1 cellular context compared by ENCODE assay signal in the genomic region with DNA sequence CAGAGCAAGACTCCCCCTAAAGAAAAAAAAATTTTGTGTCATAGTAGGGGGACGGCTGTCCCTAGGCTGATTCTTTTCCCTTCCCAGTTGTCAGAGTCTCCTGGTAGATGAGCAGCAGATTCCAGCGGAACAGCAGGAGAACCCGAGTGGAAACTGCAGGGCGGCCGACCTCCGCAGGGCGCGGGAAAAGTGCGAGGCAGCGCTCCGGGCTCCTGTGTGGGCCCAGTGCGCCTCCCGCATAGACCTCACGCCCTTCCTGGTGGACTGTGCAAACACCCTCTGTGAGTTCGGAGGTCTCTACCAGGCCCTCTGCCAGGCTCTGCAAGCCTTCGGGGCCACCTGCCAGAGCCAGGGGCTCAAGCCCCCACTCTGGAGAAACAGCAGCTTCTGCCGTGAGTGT.
TF ChIP-seq lines count a peak whose summit lies in the region.

No MANE protein-coding gene starts in this region.

TF ChIP-seq in HepG2, 621 proteins besides CTCF, POLR2A, EP300 and RAD21:
- TF ChIP-seq NFE2L1 (CRISPR knock-in tag; IDR thresholded peaks at IDR 0.05; ENCODE audit: borderline replicate concordance) (no peak), ZNF557 (CRISPR knock-in tag; IDR thresholded peaks at IDR 0.05) (no peak), SIX4 (CRISPR knock-in tag; IDR thresholded peaks at IDR 0.05) (no peak), POLR2G (IDR thresholded peaks at IDR 0.05; ENCODE audit: low read depth, low read length) (no peak), FOXP1 (IDR thresholded peaks at IDR 0.05) (no peak), FOXP1 (CRISPR knock-in tag; IDR thresholded peaks at IDR 0.05) (no peak), NFKB2 (CRISPR knock-in tag; IDR thresholded peaks at IDR 0.05; ENCODE audit: borderline replicate concordance) (no peak), ZFP90 (CRISPR knock-in tag; IDR thresholded peaks at IDR 0.05; ENCODE audit: borderline replicate concordance) (no peak), MTA1 (CRISPR knock-in tag; IDR thresholded peaks at IDR 0.05; ENCODE audit: borderline replicate concordance) (no peak), ZFP82 (CRISPR knock-in tag; IDR thresholded peaks at IDR 0.05; ENCODE audit: borderline replicate concordance) (no peak)
- TF ChIP-seq, protein P1, sequence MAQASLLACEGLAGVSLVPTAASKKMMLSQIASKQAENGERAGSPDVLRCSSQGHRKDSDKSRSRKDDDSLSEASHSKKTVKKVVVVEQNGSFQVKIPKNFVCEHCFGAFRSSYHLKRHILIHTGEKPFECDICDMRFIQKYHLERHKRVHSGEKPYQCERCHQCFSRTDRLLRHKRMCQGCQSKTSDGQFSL (CRISPR knock-in tag; IDR thresholded peaks at IDR 0.05) = no peak
- TF ChIP-seq, protein P2, sequence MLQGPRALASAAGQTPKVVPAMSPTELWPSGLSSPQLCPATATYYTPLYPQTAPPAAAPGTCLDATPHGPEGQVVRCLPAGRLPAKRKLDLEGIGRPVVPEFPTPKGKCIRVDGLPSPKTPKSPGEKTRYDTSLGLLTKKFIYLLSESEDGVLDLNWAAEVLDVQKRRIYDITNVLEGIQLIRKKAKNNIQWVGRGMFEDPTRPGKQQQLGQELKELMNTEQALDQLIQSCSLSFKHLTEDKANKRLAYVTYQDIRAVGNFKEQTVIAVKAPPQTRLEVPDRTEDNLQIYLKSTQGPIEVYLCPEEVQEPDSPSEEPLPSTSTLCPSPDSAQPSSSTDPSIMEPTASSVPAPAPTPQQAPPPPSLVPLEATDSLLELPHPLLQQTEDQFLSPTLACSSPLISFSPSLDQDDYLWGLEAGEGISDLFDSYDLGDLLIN (CRISPR knock-in tag; IDR thresholded peaks at IDR 0.05; ENCODE audit: borderline replicate concordance) = no peak
- TF ChIP-seq, protein P3, sequence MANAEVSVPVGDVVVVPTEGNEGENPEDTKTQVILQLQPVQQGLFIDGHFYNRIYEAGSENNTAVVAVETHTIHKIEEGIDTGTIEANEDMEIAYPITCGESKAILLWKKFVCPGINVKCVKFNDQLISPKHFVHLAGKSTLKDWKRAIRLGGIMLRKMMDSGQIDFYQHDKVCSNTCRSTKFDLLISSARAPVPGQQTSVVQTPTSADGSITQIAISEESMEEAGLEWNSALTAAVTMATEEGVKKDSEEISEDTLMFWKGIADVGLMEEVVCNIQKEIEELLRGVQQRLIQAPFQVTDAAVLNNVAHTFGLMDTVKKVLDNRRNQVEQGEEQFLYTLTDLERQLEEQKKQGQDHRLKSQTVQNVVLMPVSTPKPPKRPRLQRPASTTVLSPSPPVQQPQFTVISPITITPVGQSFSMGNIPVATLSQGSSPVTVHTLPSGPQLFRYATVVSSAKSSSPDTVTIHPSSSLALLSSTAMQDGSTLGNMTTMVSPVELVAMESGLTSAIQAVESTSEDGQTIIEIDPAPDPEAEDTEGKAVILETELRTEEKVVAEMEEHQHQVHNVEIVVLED (CRISPR knock-in tag; IDR thresholded peaks at IDR 0.05; ENCODE audit: borderline replicate concordance) = no peak
- TF ChIP-seq, protein P4, sequence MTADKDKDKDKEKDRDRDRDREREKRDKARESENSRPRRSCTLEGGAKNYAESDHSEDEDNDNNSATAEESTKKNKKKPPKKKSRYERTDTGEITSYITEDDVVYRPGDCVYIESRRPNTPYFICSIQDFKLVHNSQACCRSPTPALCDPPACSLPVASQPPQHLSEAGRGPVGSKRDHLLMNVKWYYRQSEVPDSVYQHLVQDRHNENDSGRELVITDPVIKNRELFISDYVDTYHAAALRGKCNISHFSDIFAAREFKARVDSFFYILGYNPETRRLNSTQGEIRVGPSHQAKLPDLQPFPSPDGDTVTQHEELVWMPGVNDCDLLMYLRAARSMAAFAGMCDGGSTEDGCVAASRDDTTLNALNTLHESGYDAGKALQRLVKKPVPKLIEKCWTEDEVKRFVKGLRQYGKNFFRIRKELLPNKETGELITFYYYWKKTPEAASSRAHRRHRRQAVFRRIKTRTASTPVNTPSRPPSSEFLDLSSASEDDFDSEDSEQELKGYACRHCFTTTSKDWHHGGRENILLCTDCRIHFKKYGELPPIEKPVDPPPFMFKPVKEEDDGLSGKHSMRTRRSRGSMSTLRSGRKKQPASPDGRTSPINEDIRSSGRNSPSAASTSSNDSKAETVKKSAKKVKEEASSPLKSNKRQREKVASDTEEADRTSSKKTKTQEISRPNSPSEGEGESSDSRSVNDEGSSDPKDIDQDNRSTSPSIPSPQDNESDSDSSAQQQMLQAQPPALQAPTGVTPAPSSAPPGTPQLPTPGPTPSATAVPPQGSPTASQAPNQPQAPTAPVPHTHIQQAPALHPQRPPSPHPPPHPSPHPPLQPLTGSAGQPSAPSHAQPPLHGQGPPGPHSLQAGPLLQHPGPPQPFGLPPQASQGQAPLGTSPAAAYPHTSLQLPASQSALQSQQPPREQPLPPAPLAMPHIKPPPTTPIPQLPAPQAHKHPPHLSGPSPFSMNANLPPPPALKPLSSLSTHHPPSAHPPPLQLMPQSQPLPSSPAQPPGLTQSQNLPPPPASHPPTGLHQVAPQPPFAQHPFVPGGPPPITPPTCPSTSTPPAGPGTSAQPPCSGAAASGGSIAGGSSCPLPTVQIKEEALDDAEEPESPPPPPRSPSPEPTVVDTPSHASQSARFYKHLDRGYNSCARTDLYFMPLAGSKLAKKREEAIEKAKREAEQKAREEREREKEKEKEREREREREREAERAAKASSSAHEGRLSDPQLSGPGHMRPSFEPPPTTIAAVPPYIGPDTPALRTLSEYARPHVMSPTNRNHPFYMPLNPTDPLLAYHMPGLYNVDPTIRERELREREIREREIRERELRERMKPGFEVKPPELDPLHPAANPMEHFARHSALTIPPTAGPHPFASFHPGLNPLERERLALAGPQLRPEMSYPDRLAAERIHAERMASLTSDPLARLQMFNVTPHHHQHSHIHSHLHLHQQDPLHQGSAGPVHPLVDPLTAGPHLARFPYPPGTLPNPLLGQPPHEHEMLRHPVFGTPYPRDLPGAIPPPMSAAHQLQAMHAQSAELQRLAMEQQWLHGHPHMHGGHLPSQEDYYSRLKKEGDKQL (CRISPR knock-in tag; IDR thresholded peaks at IDR 0.05; ENCODE audit: low read depth) = no peak
- TF ChIP-seq, protein P5, sequence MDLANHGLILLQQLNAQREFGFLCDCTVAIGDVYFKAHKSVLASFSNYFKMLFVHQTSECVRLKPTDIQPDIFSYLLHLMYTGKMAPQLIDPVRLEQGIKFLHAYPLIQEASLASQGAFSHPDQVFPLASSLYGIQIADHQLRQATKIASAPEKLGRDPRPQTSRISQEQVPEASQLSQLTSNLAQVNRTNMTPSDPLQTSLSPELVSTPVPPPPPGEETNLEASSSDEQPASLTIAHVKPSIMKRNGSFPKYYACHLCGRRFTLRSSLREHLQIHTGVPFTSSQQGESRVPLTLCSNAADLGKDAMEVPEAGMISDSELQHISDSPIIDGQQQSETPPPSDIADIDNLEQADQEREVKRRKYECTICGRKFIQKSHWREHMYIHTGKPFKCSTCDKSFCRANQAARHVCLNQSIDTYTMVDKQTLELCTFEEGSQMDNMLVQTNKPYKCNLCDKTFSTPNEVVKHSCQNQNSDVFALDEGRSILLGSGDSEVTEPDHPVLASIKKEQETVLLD (CRISPR knock-in tag; IDR thresholded peaks at IDR 0.05; ENCODE audit: low read depth) = no peak
- TF ChIP-seq, protein P6, sequence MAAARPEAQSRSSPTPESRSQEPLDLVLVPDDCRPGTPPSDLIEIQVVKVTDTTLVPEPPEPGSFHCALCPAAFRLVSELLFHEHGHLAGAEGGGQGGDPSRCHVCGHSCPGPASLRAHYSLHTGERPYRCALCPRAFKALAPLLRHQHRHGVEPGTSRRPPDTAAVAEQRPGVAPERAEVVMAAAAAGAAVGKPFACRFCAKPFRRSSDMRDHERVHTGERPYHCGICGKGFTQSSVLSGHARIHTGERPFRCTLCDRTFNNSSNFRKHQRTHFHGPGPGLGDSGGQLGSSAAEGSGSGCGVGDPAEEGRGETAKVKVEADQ (CRISPR knock-in tag; IDR thresholded peaks at IDR 0.05; ENCODE audit: borderline replicate concordance) = no peak
- TF ChIP-seq, protein P7, sequence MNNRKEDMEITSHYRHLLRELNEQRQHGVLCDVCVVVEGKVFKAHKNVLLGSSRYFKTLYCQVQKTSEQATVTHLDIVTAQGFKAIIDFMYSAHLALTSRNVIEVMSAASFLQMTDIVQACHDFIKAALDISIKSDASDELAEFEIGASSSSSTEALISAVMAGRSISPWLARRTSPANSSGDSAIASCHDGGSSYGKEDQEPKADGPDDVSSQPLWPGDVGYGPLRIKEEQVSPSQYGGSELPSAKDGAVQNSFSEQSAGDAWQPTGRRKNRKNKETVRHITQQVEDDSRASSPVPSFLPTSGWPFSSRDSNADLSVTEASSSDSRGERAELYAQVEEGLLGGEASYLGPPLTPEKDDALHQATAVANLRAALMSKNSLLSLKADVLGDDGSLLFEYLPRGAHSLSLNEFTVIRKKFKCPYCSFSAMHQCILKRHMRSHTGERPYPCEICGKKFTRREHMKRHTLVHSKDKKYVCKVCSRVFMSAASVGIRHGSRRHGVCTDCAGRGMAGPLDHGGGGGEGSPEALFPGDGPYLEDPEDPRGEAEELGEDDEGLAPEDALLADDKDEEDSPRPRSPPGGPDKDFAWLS (CRISPR knock-in tag; IDR thresholded peaks at IDR 0.05; ENCODE audit: borderline replicate concordance) = no peak
